In the genomic region with DNA sequence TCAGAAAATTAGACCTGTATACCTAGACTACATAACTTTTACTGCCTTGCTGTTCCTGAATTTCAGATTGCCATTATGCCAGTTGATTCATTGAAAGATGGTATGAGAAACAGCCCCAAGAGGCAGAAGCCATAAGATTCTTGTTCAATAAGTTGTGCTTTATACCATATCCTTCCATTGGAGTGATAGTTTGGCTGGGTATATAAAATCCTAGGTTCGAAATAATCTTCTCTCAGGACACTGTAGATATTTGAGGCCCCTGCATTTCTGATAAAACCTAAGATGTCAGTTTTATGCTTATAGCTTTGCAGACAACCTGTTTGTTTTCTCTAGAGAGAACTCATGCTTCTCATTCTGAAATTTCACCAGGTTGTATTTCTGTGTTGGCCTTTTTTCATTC, we compare ENCODE assay signal across 3 cellular contexts.
TF ChIP-seq lines count a peak whose summit lies in the region.

No MANE protein-coding gene starts in this region.

TF ChIP-seq in HepG2, 621 proteins besides CTCF, POLR2A, EP300 and RAD21:
- no peak for TF ChIP-seq ELF1 (CRISPR knock-in tag; IDR thresholded peaks at IDR 0.05)
- TF ChIP-seq TAF1 (CRISPR knock-in tag; IDR thresholded peaks at IDR 0.05): no peak
- TF ChIP-seq LCORL (IDR thresholded peaks at IDR 0.05): no peak
- TF ChIP-seq LCORL (CRISPR knock-in tag; IDR thresholded peaks at IDR 0.05): no peak
- peak; percentile 70; the same call in 1 of the 2 replicates for TF ChIP-seq ZFP1 (CRISPR knock-in tag; IDR thresholded peaks at IDR 0.05)

TF ChIP-seq in HEK293, 187 proteins besides CTCF, POLR2A, EP300 and RAD21:
- TF ChIP-seq, protein P1, sequence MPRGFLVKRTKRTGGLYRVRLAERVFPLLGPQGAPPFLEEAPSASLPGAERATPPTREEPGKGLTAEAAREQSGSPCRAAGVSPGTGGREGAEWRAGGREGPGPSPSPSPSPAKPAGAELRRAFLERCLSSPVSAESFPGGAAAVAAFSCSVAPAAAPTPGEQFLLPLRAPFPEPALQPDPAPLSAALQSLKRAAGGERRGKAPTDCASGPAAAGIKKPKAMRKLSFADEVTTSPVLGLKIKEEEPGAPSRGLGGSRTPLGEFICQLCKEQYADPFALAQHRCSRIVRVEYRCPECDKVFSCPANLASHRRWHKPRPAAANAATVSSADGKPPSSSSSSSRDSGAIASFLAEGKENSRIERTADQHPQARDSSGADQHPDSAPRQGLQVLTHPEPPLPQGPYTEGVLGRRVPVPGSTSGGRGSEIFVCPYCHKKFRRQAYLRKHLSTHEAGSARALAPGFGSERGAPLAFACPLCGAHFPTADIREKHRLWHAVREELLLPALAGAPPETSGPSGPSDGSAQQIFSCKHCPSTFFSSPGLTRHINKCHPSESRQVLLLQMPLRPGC (tag by site-specific recombination; IDR thresholded peaks at IDR 0.05): no peak
- TF ChIP-seq ZNF112 (tag by site-specific recombination; IDR thresholded peaks at IDR 0.05): no peak
- TF ChIP-seq ZNF548 (tag by site-specific recombination; IDR thresholded peaks at IDR 0.05): no peak
- peak; percentile 35; the same call in 1 of the 2 replicates for TF ChIP-seq TRIM28 (IDR thresholded peaks at IDR 0.05; ENCODE audit: borderline replicate concordance, low read length)
- no peak for TF ChIP-seq ZNF629 (tag by site-specific recombination; IDR thresholded peaks at IDR 0.05)
- no peak for TF ChIP-seq ZNF248 (tag by site-specific recombination; IDR thresholded peaks at IDR 0.05)
- TF ChIP-seq ZEB2 (tag by site-specific recombination; IDR thresholded peaks at IDR 0.05): no peak
- TF ChIP-seq ZNF175 (tag by site-specific recombination; IDR thresholded peaks at IDR 0.05): no peak
TF ChIP-seq in HEK293: peak in this region for 1.

TF ChIP-seq in K562, 482 proteins besides CTCF, POLR2A, EP300 and RAD21:
- TF ChIP-seq, protein P2, sequence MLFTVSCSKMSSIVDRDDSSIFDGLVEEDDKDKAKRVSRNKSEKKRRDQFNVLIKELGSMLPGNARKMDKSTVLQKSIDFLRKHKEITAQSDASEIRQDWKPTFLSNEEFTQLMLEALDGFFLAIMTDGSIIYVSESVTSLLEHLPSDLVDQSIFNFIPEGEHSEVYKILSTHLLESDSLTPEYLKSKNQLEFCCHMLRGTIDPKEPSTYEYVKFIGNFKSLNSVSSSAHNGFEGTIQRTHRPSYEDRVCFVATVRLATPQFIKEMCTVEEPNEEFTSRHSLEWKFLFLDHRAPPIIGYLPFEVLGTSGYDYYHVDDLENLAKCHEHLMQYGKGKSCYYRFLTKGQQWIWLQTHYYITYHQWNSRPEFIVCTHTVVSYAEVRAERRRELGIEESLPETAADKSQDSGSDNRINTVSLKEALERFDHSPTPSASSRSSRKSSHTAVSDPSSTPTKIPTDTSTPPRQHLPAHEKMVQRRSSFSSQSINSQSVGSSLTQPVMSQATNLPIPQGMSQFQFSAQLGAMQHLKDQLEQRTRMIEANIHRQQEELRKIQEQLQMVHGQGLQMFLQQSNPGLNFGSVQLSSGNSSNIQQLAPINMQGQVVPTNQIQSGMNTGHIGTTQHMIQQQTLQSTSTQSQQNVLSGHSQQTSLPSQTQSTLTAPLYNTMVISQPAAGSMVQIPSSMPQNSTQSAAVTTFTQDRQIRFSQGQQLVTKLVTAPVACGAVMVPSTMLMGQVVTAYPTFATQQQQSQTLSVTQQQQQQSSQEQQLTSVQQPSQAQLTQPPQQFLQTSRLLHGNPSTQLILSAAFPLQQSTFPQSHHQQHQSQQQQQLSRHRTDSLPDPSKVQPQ (CRISPR knock-in tag; IDR thresholded peaks at IDR 0.05; ENCODE audit: borderline replicate concordance): no peak
- TF ChIP-seq ZFP1 (CRISPR knock-in tag; IDR thresholded peaks at IDR 0.05): peak; percentile 82; the same call in 1 of the 2 replicates
